8 cellular contexts compared by ENCODE assay signal in the genomic region with DNA sequence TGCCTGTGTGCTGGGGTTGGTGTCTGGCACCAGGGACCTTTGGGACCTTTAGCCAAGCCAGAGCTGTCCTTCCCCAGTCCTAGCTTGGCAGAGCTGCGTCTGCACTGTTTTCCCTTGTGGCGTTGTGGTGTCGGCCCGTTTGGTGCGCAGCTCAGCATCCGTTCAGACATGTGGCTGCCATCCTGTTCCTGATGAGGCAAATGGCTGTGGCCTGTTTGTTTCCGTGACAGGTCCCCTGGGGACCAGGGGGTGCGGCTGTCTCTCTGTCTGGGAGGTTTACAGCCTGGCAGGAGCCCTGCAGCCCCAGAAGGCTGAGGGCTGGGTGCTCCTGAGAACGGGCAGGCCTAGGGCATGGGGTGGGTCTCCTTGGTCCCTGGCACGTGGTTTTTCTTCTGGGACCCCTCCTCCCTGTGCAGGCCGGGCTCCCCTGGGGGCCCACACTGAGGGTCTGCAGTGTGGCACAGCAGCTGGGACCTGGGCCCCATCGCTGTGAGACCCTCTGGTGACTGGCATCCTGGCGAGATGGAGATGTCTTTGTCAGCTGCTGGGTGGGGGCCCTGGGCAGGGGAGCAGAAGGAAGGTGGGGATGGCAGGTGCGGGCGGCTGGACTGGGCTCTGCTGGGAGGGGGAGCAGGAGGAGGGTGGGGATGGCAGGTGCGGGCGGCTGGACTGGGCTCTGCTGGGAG. TPM values are rescaled to one million over a fixed set of nuclear protein-coding genes. Genes with fewer than 3 reads are reported as not detected.
A peak's percentile ranks its signal among the peaks of the same experiment; 100 is the strongest.
DNase-seq lines count a peak whose midpoint lies in the region.

No MANE protein-coding gene starts in this region.

- CTCF ChIA-PET in activated naive CD4-positive, alpha-beta T cell treated with anti-CD3 and anti-CD28 coated beads, Interleukin-2, amount 10 ng/mL, durations not matched to agents 7 days and 5 days (lab: Charles Lee) = interaction anchor here (0.9 to 1.9 kb wide), 2 partner anchors 61 to 93 kb away, joined by 3 to 8 read pairs; no protein-coding TSS in a partner anchor

- H3K36me3 Mint-ChIP-seq in activated naive CD4-positive, alpha-beta T cell treated with anti-CD3 and anti-CD28 coated beads, Interleukin-2, amount 10 ng/mL, durations not matched to agents 7 days and 5 days = peaks cover 35% of the 10 kb centered on the region

- in situ Hi-C loops in KBM-7 (cut with MboI; ENCODE audit: low pct_unique_long_range_greater_than_20kb, low sequenced_read_pairs) = no loop called here

- DNase-seq in NCI-H1417 (lab: John Stamatoyannopoulos, UW) (peak; percentile 62 to 89 (median 69)), NCI-H1417 treated with DMSO at 0.1 percent for 48 hours (lab: John Stamatoyannopoulos, UW) (no peak), NCI-H1105 treated with DMSO at 0.1 percent for 48 hours (lab: John Stamatoyannopoulos, UW) (peak; percentile 83), retina (peak; percentile 60), KBM-7 (no peak), A172 (ENCODE audit: low spot score) (no peak), pons (ENCODE audit: low spot score) (no peak)
- peak; percentile 83 for DNase-seq in activated naive CD4-positive, alpha-beta T cell treated with anti-CD3 and anti-CD28 coated beads, Interleukin-2, amount 10 ng/mL, durations not matched to agents 7 days and 5 days

- peak overlapping the region; percentile 55 for H3K4me3 Mint-ChIP-seq in activated naive CD4-positive, alpha-beta T cell treated with anti-CD3 and anti-CD28 coated beads, Interleukin-2, amount 10 ng/mL, durations not matched to agents 7 days and 5 days

- peaks cover 14% of the 10 kb centered on the region for H3K9me3 Mint-ChIP-seq in activated naive CD4-positive, alpha-beta T cell treated with anti-CD3 and anti-CD28 coated beads, Interleukin-2, amount 10 ng/mL, durations not matched to agents 7 days and 5 days

- no peaks in the 10 kb centered on the region for H3K27me3 Mint-ChIP-seq in activated naive CD4-positive, alpha-beta T cell treated with anti-CD3 and anti-CD28 coated beads, Interleukin-2, amount 10 ng/mL, durations not matched to agents 7 days and 5 days

- peak overlapping the region; percentile 88 for H3K27ac Mint-ChIP-seq in activated naive CD4-positive, alpha-beta T cell treated with anti-CD3 and anti-CD28 coated beads, Interleukin-2, amount 10 ng/mL, durations not matched to agents 7 days and 5 days

- peaks cover 52% of the 10 kb centered on the region for H3K4me1 Mint-ChIP-seq in activated naive CD4-positive, alpha-beta T cell treated with anti-CD3 and anti-CD28 coated beads, Interleukin-2, amount 10 ng/mL, durations not matched to agents 7 days and 5 days

RNA-seq across cellular contexts. Expression of a gene that starts 4.0 kb away (rescaled TPM):
- 51.9 and 60.7 TPM in 2 replicates for total RNA-seq in A172 (2014; rRNA removed; shearing (Covaris generic))

RNA-seq across cellular contexts. Expression of a gene that starts 4.1 kb away (rescaled TPM):
- 493 and 592 TPM in 2 replicates for total RNA-seq in A172 (2014; rRNA removed; shearing (Covaris generic))

RNA-seq across cellular contexts. Expression of a gene that starts 24.5 kb away (rescaled TPM):
- not detected in 2 replicates for total RNA-seq in A172 (2014; rRNA removed; shearing (Covaris generic))

RNA-seq across cellular contexts. Expression of a gene that starts 27.6 kb away (rescaled TPM):
- total RNA-seq in A172 (2014; rRNA removed; shearing (Covaris generic)) = not detected in 2 replicates

RNA-seq across cellular contexts. Expression of a gene that starts 50.5 kb away (rescaled TPM):
- total RNA-seq in A172 (2014; rRNA removed; shearing (Covaris generic)) = 0.22 and 1.7 TPM in 2 replicates

Comparison
In these comparisons a context has a peak if more than half of its experiments do, and no peak if none do; other contexts are left out.
1. DNase-seq: peak in NCI-H1417 (3 of 3), NCI-H1105 treated with DMSO at 0.1 percent for 48 hours (single experiment), activated naive CD4-positive, alpha-beta T cell treated with anti-CD3 and anti-CD28 coated beads, Interleukin-2, amount 10 ng/mL, durations not matched to agents 7 days and 5 days (single experiment) and retina (single experiment); none in NCI-H1417 treated with DMSO at 0.1 percent for 48 hours (single experiment), KBM-7 (single experiment), A172 (single experiment) and pons (single experiment).